Comparison of ENCODE assay signal across 22 cellular contexts in genomic region chr12:15823360-15824128, GRCh38. TPM values are rescaled to one million over a fixed set of nuclear protein-coding genes. Genes with fewer than 3 reads are reported as not detected.
DNase-seq lines count a peak whose midpoint lies in the region; ATAC-seq and TF ChIP-seq lines count a peak whose summit lies in the region.
"Had no signal": no experiment of that assay in that cellular context is flagged by ENCODE, and none has a peak within 500 bp of the region (broad histone marks: within the 10 kb centered on the region; RNA-seq: fewer than 3 reads in every experiment).

No MANE protein-coding gene starts in this region.

- H3K27me3 Mint-ChIP-seq in stimulated activated naive B cell treated with anti-CD40 and anti-IgM and Interleukin-4, amounts not matched to agents 10 μg/mL and 1 μg/mL and 100 μg/mL, for 72 hours, result peaks cover 9% of the 10 kb centered on the region in 2 donors
- H3K27me3 Mint-ChIP-seq: activated T-helper 17 cell treated with anti-CD3 and anti-CD28 coated beads, Interleukin-2, amount 50 U/mL, for 72 hours had no signal

- H3K4me3 ChIP-seq in ACC112 (ENCODE audit: low read depth, low read length) (no peak overlapping the region), left lung (no peak overlapping the region)
- H3K4me3 ChIP-seq: GM23248, vagina had no signal

- H3K27me3 ChIP-seq in ACC112 (ENCODE audit: insufficient read depth, low read length) (no peaks in the 10 kb centered on the region), left lung (no peaks in the 10 kb centered on the region)
- H3K27me3 ChIP-seq: brain microvascular endothelial cell, vagina had no signal

- H3K4me1 ChIP-seq in ACC112 (ENCODE audit: control insufficient read depth, insufficient read depth, low read length, unreplicated experiment) (peaks cover 6% of the 10 kb centered on the region), left lung (no peaks in the 10 kb centered on the region)
- H3K4me1 ChIP-seq: vagina had no signal

- H3K9me3 Mint-ChIP-seq in stimulated activated naive B cell treated with anti-CD40 and anti-IgM and Interleukin-4, amounts not matched to agents 10 μg/mL and 1 μg/mL and 100 μg/mL, for 72 hours, result no peaks in the 10 kb centered on the region
- H3K9me3 Mint-ChIP-seq: activated CD4-positive, alpha-beta T cell treated with anti-CD3 and anti-CD28 coated beads, Interleukin-2, amount 10 ng/mL, durations not matched to agents 7 days and 5 days; activated T-helper 17 cell treated with anti-CD3 and anti-CD28 coated beads, Interleukin-2, amount 50 U/mL, for 72 hours; T-cell had no signal

- ATAC-seq in left lung (peak; percentile 32), HG03442 (IDR thresholded peaks at IDR 0.05; ENCODE audit: unreplicated experiment) (no peak)
- ATAC-seq in stimulated activated naive B cell treated with anti-CD40 and anti-IgM and Interleukin-4, amounts not matched to agents 10 μg/mL and 1 μg/mL and 100 μg/mL, for 72 hours (replicated peaks), result no peak
- ATAC-seq in stimulated activated naive CD8-positive, alpha-beta T cell treated with anti-CD3 and anti-CD28 coated beads, Interleukin-15, Interleukin-2, amounts not matched to agents 100 U/mL and 50 U/mL, for 24 hours, result no peak
- ATAC-seq: activated T-helper 17 cell treated with anti-CD3 and anti-CD28 coated beads, Interleukin-2, amount 50 U/mL, for 72 hours; right cardiac atrium; T-cell had no signal

- no peaks in the 10 kb centered on the region for H3K79me2 ChIP-seq in ACC112 (ENCODE audit: control insufficient read depth, insufficient read depth, low read length, unreplicated experiment)

- H2AFZ ChIP-seq in ACC112 (ENCODE audit: low read length, unreplicated experiment), result peak overlapping the region; percentile 44
- H2AFZ ChIP-seq: GM23248 had no signal

- no peak overlapping the region for H3K27ac Mint-ChIP-seq in stimulated activated naive B cell treated with anti-CD40 and anti-IgM and Interleukin-4, amounts not matched to agents 10 μg/mL and 1 μg/mL and 100 μg/mL, for 72 hours
- H3K27ac Mint-ChIP-seq: activated CD4-positive, alpha-beta T cell treated with anti-CD3 and anti-CD28 coated beads, Interleukin-2, amount 10 ng/mL, durations not matched to agents 7 days and 5 days; activated T-helper 17 cell treated with anti-CD3 and anti-CD28 coated beads, Interleukin-2, amount 50 U/mL, for 72 hours; T-cell had no signal

- peak; percentile 32 for DNase-seq in NCI-H1436 (lab: John Stamatoyannopoulos, UW)
- DNase-seq in SK-MEL-5 (ENCODE audit: low read depth, low spot score), result peak; percentile 93
- DNase-seq in left lung, result no peak
- DNase-seq in stimulated activated naive B cell treated with anti-CD40 and anti-IgM and Interleukin-4, amounts not matched to agents 10 μg/mL and 1 μg/mL and 100 μg/mL, for 72 hours, result no peak
- DNase-seq in stimulated activated naive CD8-positive, alpha-beta T cell treated with anti-CD3 and anti-CD28 coated beads, Interleukin-15, Interleukin-2, amounts not matched to agents 100 U/mL and 50 U/mL, for 24 hours, result no peak
- DNase-seq in SIG-M5 (lab: John Stamatoyannopoulos, UW), result no peak
- DNase-seq: activated CD4-positive, alpha-beta T cell treated with anti-CD3 and anti-CD28 coated beads, Interleukin-2, amount 10 ng/mL, durations not matched to agents 7 days and 5 days; brain microvascular endothelial cell; C1 segment of cervical spinal cord; cortex of kidney; GF-D8; GM23248; hypothalamus; islet precursor cell; OCI-M1; right cardiac atrium; SHP77; T-cell had no signal

- no peaks in the 10 kb centered on the region for H3K9me3 ChIP-seq in left lung
- H3K9me3 ChIP-seq: vagina had no signal

- no peak overlapping the region for H3K4me3 Mint-ChIP-seq in stimulated activated naive B cell treated with anti-CD40 and anti-IgM and Interleukin-4, amounts not matched to agents 10 μg/mL and 1 μg/mL and 100 μg/mL, for 72 hours
- H3K4me3 Mint-ChIP-seq: activated CD4-positive, alpha-beta T cell treated with anti-CD3 and anti-CD28 coated beads, Interleukin-2, amount 10 ng/mL, durations not matched to agents 7 days and 5 days; activated T-helper 17 cell treated with anti-CD3 and anti-CD28 coated beads, Interleukin-2, amount 50 U/mL, for 72 hours; T-cell had no signal

- H3K27ac ChIP-seq in ACC112 (ENCODE audit: low read depth, low read length), result no peak overlapping the region
- H3K27ac ChIP-seq in left lung, result no peak overlapping the region
- H3K27ac ChIP-seq: brain microvascular endothelial cell, GM23248, vagina had no signal

- TF ChIP-seq CTCF in left lung (IDR thresholded peaks at IDR 0.05), result no peak

- no peaks in the 10 kb centered on the region for H3K36me3 Mint-ChIP-seq in stimulated activated naive B cell treated with anti-CD40 and anti-IgM and Interleukin-4, amounts not matched to agents 10 μg/mL and 1 μg/mL and 100 μg/mL, for 72 hours
- H3K36me3 Mint-ChIP-seq: T-cell had no signal

- intact Hi-C loops in left lung (cut with DNase I), result no loop called here

- H3K36me3 ChIP-seq in ACC112 (ENCODE audit: insufficient read depth, low read length), result no peaks in the 10 kb centered on the region
- no peaks in the 10 kb centered on the region for H3K36me3 ChIP-seq in left lung
- H3K36me3 ChIP-seq: brain microvascular endothelial cell, vagina had no signal

- in situ Hi-C loops in SK-MEL-5 (cut with HindIII; ENCODE audit: low pct_unique_long_range_greater_than_20kb, low sequenced_read_pairs), result no loop called here

- H3K4me1 Mint-ChIP-seq in stimulated activated naive B cell treated with anti-CD40 and anti-IgM and Interleukin-4, amounts not matched to agents 10 μg/mL and 1 μg/mL and 100 μg/mL, for 72 hours, result no peaks in the 10 kb centered on the region
- H3K4me1 Mint-ChIP-seq: activated T-helper 17 cell treated with anti-CD3 and anti-CD28 coated beads, Interleukin-2, amount 50 U/mL, for 72 hours; T-cell had no signal

RNA-seq across cellular contexts. Expression of gene EPS8, which starts 34.4 kb away (rescaled TPM):
- 186 and 193 TPM in 2 replicates for total RNA-seq in SK-MEL-5 (2014; rRNA removed; shearing (Covaris generic))
- 113 and 145 TPM in 2 replicates for polyA plus RNA-seq in SK-MEL-5 (2015; cell fraction: cytosol; rRNA removed)
- 150 and 152 TPM in 2 replicates for polyA plus RNA-seq in SK-MEL-5 (2015; cell fraction: nucleus; rRNA removed)
- total RNA-seq in left lung, result 10 to 100 TPM; 58.2 to 64.8 TPM

RNA-seq across cellular contexts. Expression of gene STRAP, which starts 58.6 kb away (rescaled TPM):
- total RNA-seq in SK-MEL-5 (2014; rRNA removed; shearing (Covaris generic)), result 108 and 114 TPM in 2 replicates
- 169 and 179 TPM in 2 replicates for polyA plus RNA-seq in SK-MEL-5 (2015; cell fraction: cytosol; rRNA removed)
- polyA plus RNA-seq in SK-MEL-5 (2015; cell fraction: nucleus; rRNA removed), result 59.9 and 100 TPM in 2 replicates
- 100 to 1,000 TPM in 1 of 2 donors, 10 to 100 TPM in 1; 84.2 to 101 TPM for total RNA-seq in left lung

Comparison
In these comparisons a context has a peak if more than half of its experiments do, and no peak if none do; other contexts are left out.
1. DNase-seq: peak in NCI-H1436 (single experiment) and SK-MEL-5 (single experiment); none in left lung (0 of 2), stimulated activated naive B cell treated with anti-CD40 and anti-IgM and Interleukin-4, amounts not matched to agents 10 μg/mL and 1 μg/mL and 100 μg/mL, for 72 hours (single experiment), stimulated activated naive CD8-positive, alpha-beta T cell treated with anti-CD3 and anti-CD28 coated beads, Interleukin-15, Interleukin-2, amounts not matched to agents 100 U/mL and 50 U/mL, for 24 hours (single experiment) and SIG-M5 (single experiment).